ENCODE assay signal across 28 cellular contexts in genomic region chr16:79401157-79401556, GRCh38.
"Had no signal": no experiment of that assay in that cellular context is flagged by ENCODE, and none has a peak within 500 bp of the region (broad histone marks: within the 10 kb centered on the region; RNA-seq: fewer than 3 reads in every experiment).

No MANE protein-coding gene starts in this region.

- H3K27ac ChIP-seq: adrenal gland, body of pancreas had no signal

- FAIRE-seq: colon, frontal cortex had no signal

- H3K9me3 ChIP-seq: adrenal gland had no signal

- H3K36me3 ChIP-seq: adrenal gland had no signal

- H3K4me3 ChIP-seq: adrenal gland, body of pancreas had no signal

- H3K36me3 Mint-ChIP-seq: activated CD4-positive, alpha-beta memory T cell treated with anti-CD3 and anti-CD28 coated beads for 36 hours; activated CD8-positive, alpha-beta memory T cell treated with anti-CD3 and anti-CD28 coated beads, Interleukin-2, amount 10 ng/mL, durations not matched to agents 7 days and 5 days; activated naive CD4-positive, alpha-beta T cell treated with anti-CD3 and anti-CD28 coated beads, Interleukin-2, amount 50 U/mL, for 24 hours; activated naive CD8-positive, alpha-beta T cell treated with anti-CD3 and anti-CD28 coated beads for 36 hours had no signal

- H3K27me3 Mint-ChIP-seq: activated CD4-positive, alpha-beta memory T cell treated with anti-CD3 and anti-CD28 coated beads for 36 hours; activated CD4-positive, alpha-beta T cell treated with anti-CD3 and anti-CD28 coated beads for 36 hours; activated naive CD4-positive, alpha-beta T cell treated with anti-CD3 and anti-CD28 coated beads, Interleukin-2, amount 50 U/mL, for 24 hours; activated naive CD8-positive, alpha-beta T cell treated with anti-CD3 and anti-CD28 coated beads for 36 hours; activated naive CD8-positive, alpha-beta T cell treated with anti-CD3 and anti-CD28 coated beads, Interleukin-2, amount 50 U/mL, for 24 hours had no signal

- H3K4me1 Mint-ChIP-seq: activated CD4-positive, alpha-beta T cell treated with anti-CD3 and anti-CD28 coated beads for 36 hours; activated CD4-positive, alpha-beta T cell treated with anti-CD3 and anti-CD28 coated beads, Interleukin-2, amount 10 ng/mL, durations not matched to agents 24 days and 14 days; activated CD8-positive, alpha-beta memory T cell treated with anti-CD3 and anti-CD28 coated beads, Interleukin-2, amount 10 ng/mL, durations not matched to agents 7 days and 5 days; activated naive CD4-positive, alpha-beta T cell treated with anti-CD3 and anti-CD28 coated beads, Interleukin-2, amount 50 U/mL, for 24 hours; activated naive CD8-positive, alpha-beta T cell treated with anti-CD3 and anti-CD28 coated beads for 36 hours; activated naive CD8-positive, alpha-beta T cell treated with anti-CD3 and anti-CD28 coated beads, Interleukin-2, amount 50 U/mL, for 24 hours; endodermal cell had no signal

- DNase-seq: activated CD4-positive, alpha-beta memory T cell treated with anti-CD3 and anti-CD28 coated beads for 36 hours; activated CD4-positive, alpha-beta T cell treated with anti-CD3 and anti-CD28 coated beads for 36 hours; activated CD4-positive, alpha-beta T cell treated with anti-CD3 and anti-CD28 coated beads, Interleukin-2, amount 10 ng/mL, durations not matched to agents 24 days and 14 days; activated CD4-positive, CD25-positive, alpha-beta regulatory T cell; activated CD4-positive, CD25-positive, alpha-beta regulatory T cell treated with anti-CD3 and anti-CD28 coated beads, Interleukin-2, amount 50 U/mL, for 72 hours; activated CD8-positive, alpha-beta memory T cell treated with anti-CD3 and anti-CD28 coated beads, Interleukin-2, amount 10 ng/mL, durations not matched to agents 7 days and 5 days; activated CD8-positive, alpha-beta memory T cell treated with anti-CD3 and anti-CD28 coated beads, Interleukin-2, amount 50 U/mL, for 4 hours; activated CD8-positive, alpha-beta T cell treated with anti-CD3 and anti-CD28 coated beads, Interleukin-2, amount 10 ng/mL, durations not matched to agents 7 days and 5 days; activated effector memory CD4-positive, alpha-beta T cell treated with anti-CD3 and anti-CD28 coated beads, Interleukin-2, amount 50 U/mL, for 16 hours; activated naive CD4-positive, alpha-beta T cell treated with anti-CD3 and anti-CD28 coated beads for 36 hours; activated naive CD8-positive, alpha-beta T cell treated with anti-CD3 and anti-CD28 coated beads for 36 hours; activated naive CD8-positive, alpha-beta T cell treated with anti-CD3 and anti-CD28 coated beads, Interleukin-2, amount 50 U/mL, for 24 hours; activated T-cell treated with anti-CD3 and anti-CD28 coated beads, Interleukin-2, amount 50 U/mL, for 1 hour; activated T-cell treated with anti-CD3 and anti-CD28 coated beads, Interleukin-2, amount 50 U/mL, for 48 hours; adrenal gland; amygdala; aorta; body of pancreas; caudate nucleus; effector memory CD4-positive, alpha-beta T cell; endodermal cell; foreskin fibroblast; T-helper 2 cell had no signal

- H3K9me3 Mint-ChIP-seq: activated naive CD4-positive, alpha-beta T cell treated with anti-CD3 and anti-CD28 coated beads for 36 hours; activated naive CD4-positive, alpha-beta T cell treated with anti-CD3 and anti-CD28 coated beads, Interleukin-2, amount 50 U/mL, for 24 hours; activated naive CD8-positive, alpha-beta T cell treated with anti-CD3 and anti-CD28 coated beads for 36 hours; activated naive CD8-positive, alpha-beta T cell treated with anti-CD3 and anti-CD28 coated beads, Interleukin-2, amount 50 U/mL, for 24 hours; activated T-helper 1 cell treated with anti-CD3 and anti-CD28 coated beads, Interleukin-12 subunit alpha, Interleukin-12 subunit beta, Interleukin-2, Interleukin-4 antibody, amounts not matched to agents 30 ng/mL and 10 ng/mL and 1 ng/mL, durations not matched to agents 14 hours and 24 hours and 36 hours had no signal

- H3K4me3 Mint-ChIP-seq: activated CD4-positive, alpha-beta memory T cell treated with anti-CD3 and anti-CD28 coated beads for 36 hours; activated CD4-positive, alpha-beta T cell treated with anti-CD3 and anti-CD28 coated beads for 36 hours; activated CD4-positive, alpha-beta T cell treated with anti-CD3 and anti-CD28 coated beads, Interleukin-2, amount 10 ng/mL, durations not matched to agents 24 days and 14 days; activated CD8-positive, alpha-beta memory T cell treated with anti-CD3 and anti-CD28 coated beads, Interleukin-2, amount 10 ng/mL, durations not matched to agents 7 days and 5 days; activated CD8-positive, alpha-beta T cell treated with anti-CD3 and anti-CD28 coated beads, Interleukin-2, amount 10 ng/mL, durations not matched to agents 7 days and 5 days; activated naive CD4-positive, alpha-beta T cell treated with anti-CD3 and anti-CD28 coated beads for 36 hours; activated naive CD4-positive, alpha-beta T cell treated with anti-CD3 and anti-CD28 coated beads, Interleukin-2, amount 50 U/mL, for 24 hours; activated naive CD8-positive, alpha-beta T cell treated with anti-CD3 and anti-CD28 coated beads for 36 hours; activated naive CD8-positive, alpha-beta T cell treated with anti-CD3 and anti-CD28 coated beads, Interleukin-2, amount 50 U/mL, for 24 hours; activated T-helper 1 cell treated with anti-CD3 and anti-CD28 coated beads, Interleukin-12 subunit alpha, Interleukin-12 subunit beta, Interleukin-2, Interleukin-4 antibody, amounts not matched to agents 30 ng/mL and 10 ng/mL and 1 ng/mL, durations not matched to agents 14 hours and 24 hours and 36 hours; endodermal cell had no signal

- H3K27ac Mint-ChIP-seq: activated CD4-positive, alpha-beta memory T cell treated with anti-CD3 and anti-CD28 coated beads for 36 hours; activated CD4-positive, alpha-beta T cell treated with anti-CD3 and anti-CD28 coated beads for 36 hours; activated CD4-positive, alpha-beta T cell treated with anti-CD3 and anti-CD28 coated beads, Interleukin-2, amount 10 ng/mL, durations not matched to agents 24 days and 14 days; activated CD8-positive, alpha-beta memory T cell treated with anti-CD3 and anti-CD28 coated beads, Interleukin-2, amount 10 ng/mL, durations not matched to agents 7 days and 5 days; activated CD8-positive, alpha-beta T cell treated with anti-CD3 and anti-CD28 coated beads, Interleukin-2, amount 10 ng/mL, durations not matched to agents 7 days and 5 days; activated naive CD4-positive, alpha-beta T cell treated with anti-CD3 and anti-CD28 coated beads for 36 hours; activated naive CD4-positive, alpha-beta T cell treated with anti-CD3 and anti-CD28 coated beads, Interleukin-2, amount 50 U/mL, for 24 hours; activated naive CD8-positive, alpha-beta T cell treated with anti-CD3 and anti-CD28 coated beads for 36 hours; activated naive CD8-positive, alpha-beta T cell treated with anti-CD3 and anti-CD28 coated beads, Interleukin-2, amount 50 U/mL, for 24 hours; activated T-helper 1 cell treated with anti-CD3 and anti-CD28 coated beads, Interleukin-12 subunit alpha, Interleukin-12 subunit beta, Interleukin-2, Interleukin-4 antibody, amounts not matched to agents 30 ng/mL and 10 ng/mL and 1 ng/mL, durations not matched to agents 14 hours and 24 hours and 36 hours; activated T-helper 2 cell treated with anti-CD3 and anti-CD28 coated beads, Interferon-gamma antibody, Interleukin-2, Interleukin-4, amounts not matched to agents 10 μg/mL and 5 μg/mL and 100 μg/mL, durations not matched to agents 14 hours and 24 hours and 36 hours; endodermal cell had no signal

- H3K27me3 ChIP-seq: adrenal gland, body of pancreas had no signal

- H3K4me1 ChIP-seq: adrenal gland, body of pancreas had no signal
